ENCODE assay signal across 8 cellular contexts in the genomic region with DNA sequence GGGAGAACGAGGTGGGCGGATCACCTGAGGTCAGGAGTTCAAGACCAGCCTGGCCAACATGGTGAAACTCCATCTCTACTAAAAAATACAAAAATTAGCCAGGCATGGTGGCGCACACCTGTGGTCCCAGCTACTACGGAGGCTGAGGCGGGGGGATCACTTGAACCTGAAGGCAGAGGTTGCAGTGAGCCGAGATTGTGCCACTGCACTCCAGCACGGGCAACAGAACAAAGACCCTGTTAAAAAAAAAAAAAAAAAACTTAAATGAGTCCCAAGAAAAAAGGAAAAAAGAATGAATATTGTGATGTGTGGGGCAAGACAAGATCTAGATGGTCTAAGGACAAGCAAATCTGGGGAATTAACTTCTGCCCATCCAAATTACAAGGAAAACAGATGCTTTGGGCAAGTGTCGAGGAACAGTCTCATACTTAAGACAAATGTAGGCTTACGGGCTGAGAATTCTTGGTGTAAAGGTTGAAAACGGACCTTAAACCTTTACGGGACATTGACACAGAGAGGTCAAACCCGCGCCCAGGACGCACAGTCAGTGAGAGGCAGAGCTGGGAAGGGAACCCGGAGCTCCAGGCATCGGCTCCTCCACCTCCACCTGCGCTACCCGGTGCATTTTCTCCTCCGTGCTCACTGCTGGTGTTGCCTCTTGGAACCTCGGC. TPM values are rescaled to one million over a fixed set of nuclear protein-coding genes. Genes with fewer than 3 reads are reported as not detected.
DNase-seq lines count a peak whose midpoint lies in the region; ATAC-seq and TF ChIP-seq lines count a peak whose summit lies in the region.

No MANE protein-coding gene starts in this region.

- intact Hi-C loops in activated CD4-positive, alpha-beta memory T cell treated with anti-CD3 and anti-CD28 coated beads for 36 hours (cut with micrococcal nuclease): loop anchor here (2.0 kb wide), 3 partner anchors 33 to 187 kb away; partner anchors contain the start of genes TRIM28 and ZNF8

- H3K9me3 ChIP-seq in DOHH2 (ENCODE audit: control insufficient read depth, insufficient read depth, low read length) (no peaks in the 10 kb centered on the region), iPS-15b (ENCODE audit: control insufficient read depth, insufficient read depth, low read length) (no peaks in the 10 kb centered on the region)

- H3K27ac Mint-ChIP-seq in activated CD4-positive, alpha-beta memory T cell treated with anti-CD3 and anti-CD28 coated beads for 36 hours: no peak overlapping the region

- peak overlapping the region; percentile 72 for H3K4me2 ChIP-seq in DOHH2 (ENCODE audit: low read length)

- POLR2A ChIA-PET in activated CD4-positive, alpha-beta memory T cell treated with anti-CD3 and anti-CD28 coated beads for 36 hours (lab: Charles Lee): interaction anchor here (0.6 to 2.1 kb wide), 4 partner anchors 10 to 161 kb away, joined by 3 to 4 read pairs (median 4); partner anchors contain the start of genes ERVK3-1, ZNF446 and ZNF584

- no peaks in the 10 kb centered on the region for H3K9me3 Mint-ChIP-seq in activated CD4-positive, alpha-beta memory T cell treated with anti-CD3 and anti-CD28 coated beads for 36 hours

- H3K27me3 Mint-ChIP-seq in activated CD4-positive, alpha-beta memory T cell treated with anti-CD3 and anti-CD28 coated beads for 36 hours: no peaks in the 10 kb centered on the region

- H3K36me3 ChIP-seq in DOHH2 (ENCODE audit: control insufficient read depth, low read length): peaks cover 16% of the 10 kb centered on the region
- H3K36me3 ChIP-seq in iPS-15b (ENCODE audit: control insufficient read depth, insufficient read depth, low read length): peaks cover 5% of the 10 kb centered on the region

- peaks cover 20% of the 10 kb centered on the region for H3K4me1 ChIP-seq in DOHH2 (ENCODE audit: control insufficient read depth, low read length)
- peaks cover 3% of the 10 kb centered on the region for H3K4me1 ChIP-seq in iPS-15b (ENCODE audit: control insufficient read depth, insufficient read depth, low read length)

- H3K36me3 Mint-ChIP-seq in activated CD4-positive, alpha-beta memory T cell treated with anti-CD3 and anti-CD28 coated beads for 36 hours: peaks cover 4% of the 10 kb centered on the region

- TF ChIP-seq CTCF in DOHH2 (IDR thresholded peaks at IDR 0.05; ENCODE audit: low read depth, low read length, poor library complexity, severe bottlenecking): no peak

- H3K27ac ChIP-seq in DOHH2 (ENCODE audit: low read depth, low read length): no peak overlapping the region
- H3K27ac ChIP-seq in substantia nigra (ENCODE audit: low read depth, low read length, poor library complexity, severe bottlenecking): peak overlapping the region; percentile 30

- CTCF ChIA-PET in activated CD4-positive, alpha-beta memory T cell treated with anti-CD3 and anti-CD28 coated beads for 36 hours (lab: Charles Lee): interaction anchor here (0.7 to 1.0 kb wide), 3 partner anchors 13 to 54 kb away, joined by 3 read pairs; no protein-coding TSS in a partner anchor

- H3K4me3 ChIP-seq in DOHH2 (ENCODE audit: low read length): peak overlapping the region; percentile 91
- H3K4me3 ChIP-seq in iPS-15b (ENCODE audit: low read depth, low read length): peak overlapping the region; percentile 49

- no peak for DNase-seq in activated CD4-positive, alpha-beta memory T cell treated with anti-CD3 and anti-CD28 coated beads for 36 hours
- DNase-seq in substantia nigra (lab: John Stamatoyannopoulos, UW) (no peak), glomerular visceral epithelial cell (ENCODE audit: extremely low spot score) (no peak)

- peak; percentile 19 for ATAC-seq in HG02759 (IDR thresholded peaks at IDR 0.05; ENCODE audit: unreplicated experiment)
- ATAC-seq in HG03565 (IDR thresholded peaks at IDR 0.05; ENCODE audit: unreplicated experiment): no peak
- ATAC-seq in HG02981 (IDR thresholded peaks at IDR 0.05; ENCODE audit: unreplicated experiment): no peak

- H3K79me2 ChIP-seq in DOHH2 (ENCODE audit: control insufficient read depth, low read length): peaks cover 27% of the 10 kb centered on the region

- peaks cover 11% of the 10 kb centered on the region for H3F3A ChIP-seq in DOHH2 (ENCODE audit: control insufficient read depth, insufficient read depth)

- H3K9me2 ChIP-seq in DOHH2 (replicated peaks; ENCODE audit: control insufficient read depth, low read length): no peaks in the 10 kb centered on the region

- H3K4me1 Mint-ChIP-seq in activated CD4-positive, alpha-beta memory T cell treated with anti-CD3 and anti-CD28 coated beads for 36 hours (ENCODE audit: low read depth): peaks cover 17% of the 10 kb centered on the region

- H4K20me1 ChIP-seq in DOHH2 (ENCODE audit: control insufficient read depth, insufficient read depth, low read depth, low read length): peaks cover 8% of the 10 kb centered on the region; the same call in 1 of the 2 replicates

- no peak overlapping the region for H3K9ac ChIP-seq in iPS-15b (ENCODE audit: low read depth, low read length)

- H3K27me3 ChIP-seq in DOHH2 (ENCODE audit: control insufficient read depth, low read length) (peaks cover 3% of the 10 kb centered on the region; the same call in 1 of the 2 replicates), iPS-15b (ENCODE audit: control insufficient read depth, insufficient read depth, low read length) (peaks cover 5% of the 10 kb centered on the region)

- H3K4me3 Mint-ChIP-seq in activated CD4-positive, alpha-beta memory T cell treated with anti-CD3 and anti-CD28 coated beads for 36 hours: peak overlapping the region; percentile 83

RNA-seq across cellular contexts. Expression of gene ZNF324, which starts 0.7 kb away (rescaled TPM):
- 1 to 10 TPM; 7.0 to 8.3 TPM for total RNA-seq in activated CD4-positive, alpha-beta memory T cell treated with anti-CD3 and anti-CD28 coated beads for 36 hours

RNA-seq across cellular contexts. Expression of gene ZNF446, which starts 9.9 kb away (rescaled TPM):
- 1 to 10 TPM; 6.4 to 7.5 TPM for total RNA-seq in activated CD4-positive, alpha-beta memory T cell treated with anti-CD3 and anti-CD28 coated beads for 36 hours

RNA-seq across cellular contexts. Expression of gene ZNF324B, which starts 14.8 kb away (rescaled TPM):
- 1 to 10 TPM; 7.7 to 7.8 TPM for total RNA-seq in activated CD4-positive, alpha-beta memory T cell treated with anti-CD3 and anti-CD28 coated beads for 36 hours

RNA-seq across cellular contexts. Expression of gene ZNF132, which starts 26.3 kb away (rescaled TPM):
- total RNA-seq in activated CD4-positive, alpha-beta memory T cell treated with anti-CD3 and anti-CD28 coated beads for 36 hours: 1 to 10 TPM; 3.1 to 3.6 TPM

RNA-seq across cellular contexts. Expression of gene SLC27A5, which starts 45.6 kb away (rescaled TPM):
- total RNA-seq in activated CD4-positive, alpha-beta memory T cell treated with anti-CD3 and anti-CD28 coated beads for 36 hours: 10 to 100 TPM; 16.7 to 17.0 TPM
